Comparison of ENCODE assay signal across 8 cellular contexts in genomic region chr10:100346765-100347567, GRCh38. TPM values are rescaled to one million over a fixed set of nuclear protein-coding genes. Genes with fewer than 3 reads are reported as not detected.
DNase-seq lines count a peak whose midpoint lies in the region; ATAC-seq and TF ChIP-seq lines count a peak whose summit lies in the region.

Gene SCD (plus strand): TSS chr10:100347233. CDS start chr10:100347505, 272 bp downstream.

- CTCF ChIA-PET in Panc1 (lab: Charles Lee), result interaction anchor here (0.6 to 0.7 kb wide), 5 partner anchors 24 to 1138 kb away, joined by 3 to 8 read pairs (median 4); no protein-coding TSS in a partner anchor

- H3K9me3 ChIP-seq in Panc1 (ENCODE audit: control insufficient read depth, insufficient read depth, low read depth, low read length) (no peaks in the 10 kb centered on the region), esophagus muscularis mucosa (no peaks in the 10 kb centered on the region), muscle layer of duodenum (ENCODE audit: control insufficient read depth in 1 of 2, low read length in 2 of 2) (no peaks in the 10 kb centered on the region)

- POLR2A ChIA-PET in Panc1 (lab: Charles Lee), result interaction anchor here (0.6 to 1.5 kb wide), 6 partner anchors 20 to 180 kb away, joined by 4 to 18 read pairs (median 14); no protein-coding TSS in a partner anchor

- H4K20me1 ChIP-seq in KMS-11 (ENCODE audit: insufficient read depth), result peaks cover 11% of the 10 kb centered on the region; the same call in 1 of the 2 replicates

- WGBS in esophagus muscularis mucosa, result 0% methylated on average over 42 of the region's 73 CpGs

- H3K79me2 ChIP-seq in KMS-11 (ENCODE audit: insufficient read depth, low read depth), result peaks cover 41% of the 10 kb centered on the region

- peak; percentile 20 for TF ChIP-seq POLR2A in esophagus muscularis mucosa (IDR thresholded peaks at IDR 0.05; ENCODE audit: low read depth)

- H3K4me3 ChIP-seq in KMS-11 (IDR thresholded peaks at IDR 0.05; ENCODE audit: insufficient read depth, low read depth, low read length) (no peak within 1 kb of the TSS), Panc1 (ENCODE audit: low read depth in 2 of 2, low read length in 2 of 2) (peak within 1 kb of the TSS; percentile 89 to 94), esophagus muscularis mucosa (peak within 1 kb of the TSS; percentile 54 to 64 (median 59)), muscle layer of duodenum (ENCODE audit: low read depth in 1 of 2, low read length in 2 of 2) (peak within 1 kb of the TSS; percentile 75 to 81)

- no peaks in the 10 kb centered on the region for H3K27me3 Mint-ChIP-seq in activated T-cell treated with anti-CD3 and anti-CD28 coated beads, Interleukin-2, amount 50 U/mL, for 4 hours (ENCODE audit: low read depth)

- H3K27ac ChIP-seq in KMS-11 (peak within 1 kb of the TSS; percentile 53), Panc1 (ENCODE audit: low read length) (peak within 1 kb of the TSS; percentile 95), esophagus muscularis mucosa (replicated peaks in 1 of 4) (peak within 1 kb of the TSS; percentile 13 to 65 (median 46)), muscle layer of duodenum (ENCODE audit: low read length) (peak within 1 kb of the TSS; percentile 39)

- peaks cover 6% of the 10 kb centered on the region for H3K36me3 Mint-ChIP-seq in activated T-cell treated with anti-CD3 and anti-CD28 coated beads, Interleukin-2, amount 50 U/mL, for 4 hours (ENCODE audit: insufficient read depth)

- H3K27me3 ChIP-seq in KMS-11 (ENCODE audit: insufficient read depth, low read depth) (no peaks in the 10 kb centered on the region), Panc1 (ENCODE audit: control insufficient read depth, insufficient read depth, low read length) (no peaks in the 10 kb centered on the region), esophagus muscularis mucosa (peaks cover 0 to 61% (median 14%) of the 10 kb centered on the region in 4 donors), muscle layer of duodenum (ENCODE audit: low read depth, low read length) (peaks cover 12% of the 10 kb centered on the region)

- no peak for TF ChIP-seq EP300 in esophagus muscularis mucosa (IDR thresholded peaks at IDR 0.05)

- in situ Hi-C loops in Panc1 (cut with HindIII; ENCODE audit: low pct_unique_long_range_greater_than_20kb, low sequenced_read_pairs), result no loop called here

- intact Hi-C loops in Panc1 (cut with micrococcal nuclease; ENCODE audit: unreplicated experiment), result no loop called here
- intact Hi-C loops in esophagus muscularis mucosa (cut with DNase I), result no loop called here

- H3K36me3 ChIP-seq in KMS-11 (ENCODE audit: insufficient read depth) (0 out of 2 replicates have a peak, but pooled peaks cover 10% of the 10 kb centered on the region), Panc1 (ENCODE audit: control insufficient read depth, insufficient read depth, low read length) (peaks cover 40% of the 10 kb centered on the region), esophagus muscularis mucosa (no peaks in the 10 kb centered on the region), muscle layer of duodenum (ENCODE audit: control insufficient read depth in 1 of 2, insufficient read depth in 2 of 2, low read length in 2 of 2) (no peaks in the 10 kb centered on the region)

- H3K9ac ChIP-seq in KMS-11, result peak within 1 kb of the TSS; percentile 71

- BruUV-seq in Panc1 (replicated peaks; lab: Mats Ljungman, UMichigan), result no TSS peak

- H3K4me1 Mint-ChIP-seq in activated T-cell treated with anti-CD3 and anti-CD28 coated beads, Interleukin-2, amount 50 U/mL, for 4 hours (ENCODE audit: low read depth), result peaks cover 16% of the 10 kb centered on the region

- peak within 1 kb of the TSS; percentile 84 for H3K4me3 Mint-ChIP-seq in activated T-cell treated with anti-CD3 and anti-CD28 coated beads, Interleukin-2, amount 50 U/mL, for 4 hours

- DNase-seq in DMS53 treated with DMSO at 0.1 percent for 48 hours (lab: John Stamatoyannopoulos, UW; ENCODE audit: unreplicated experiment), result peak; percentile 93
- DNase-seq in Panc1 (ENCODE audit: low read depth, low spot score), result peak; percentile 81
- DNase-seq in activated T-cell treated with anti-CD3 and anti-CD28 coated beads, Interleukin-2, amount 50 U/mL, for 4 hours, result peak; percentile 64
- no peak for DNase-seq in esophagus muscularis mucosa (ENCODE audit: extremely low spot score)
- peak; percentile 50 for DNase-seq in stimulated activated CD8-positive, alpha-beta memory T cell treated with anti-CD3 and anti-CD28 coated beads, Interleukin-7, amount 100 ng/mL, for 24 hours (ENCODE audit: low read depth)

- TF ChIP-seq CTCF in KMS-11 (conservative IDR thresholded peaks at IDR 0.05; ENCODE audit: low read depth, low read length) (no peak), Panc1 (IDR thresholded peaks at IDR 0.05) (no peak), esophagus muscularis mucosa (IDR thresholded peaks at IDR 0.05) (no peak)

- H3K4me1 ChIP-seq in KMS-11 (ENCODE audit: low read depth, poor library complexity, severe bottlenecking) (peaks cover 44% of the 10 kb centered on the region), Panc1 (ENCODE audit: control insufficient read depth, insufficient read depth, low read length) (peaks cover 47% of the 10 kb centered on the region), esophagus muscularis mucosa (peaks cover 18 to 25% (median 23%) of the 10 kb centered on the region in 4 donors), muscle layer of duodenum (ENCODE audit: control insufficient read depth in 1 of 2, insufficient read depth in 2 of 2, low read length in 2 of 2) (peaks cover 0 to 23% of the 10 kb centered on the region in 2 donors)

- peak within 1 kb of the TSS; percentile 91 for H3K4me2 ChIP-seq in KMS-11

- peak; percentile 85 for ATAC-seq in GM21786 (IDR thresholded peaks at IDR 0.05; ENCODE audit: unreplicated experiment)
- ATAC-seq in Panc1, result peak; percentile 94
- ATAC-seq in activated T-cell treated with anti-CD3 and anti-CD28 coated beads, Interleukin-2, amount 50 U/mL, for 4 hours, result peak; percentile 89 to 93

- H3K9me3 Mint-ChIP-seq in activated T-cell treated with anti-CD3 and anti-CD28 coated beads, Interleukin-2, amount 50 U/mL, for 4 hours, result no peaks in the 10 kb centered on the region

- H2AFZ ChIP-seq in KMS-11 (ENCODE audit: low read depth), result peak within 1 kb of the TSS; percentile 66

RNA-seq across cellular contexts. Expression of gene SCD, which starts in this region (rescaled TPM):
- total RNA-seq in Panc1 (2021; ENCODE audit: unreplicated experiment) (1,345 TPM), esophagus muscularis mucosa (10 to 100 TPM in 1 of 4 donors, 1 to 10 TPM in 3; 7.1 to 16.8 (median 9.1) TPM)
- polyA plus RNA-seq in Panc1 (2012; ENCODE audit: insufficient read length), result 948 TPM
- 10 to 100 TPM; 19.7 to 26.7 (median 21.1) TPM for total RNA-seq in activated T-cell treated with anti-CD3 and anti-CD28 coated beads, Interleukin-2, amount 50 U/mL, for 4 hours

Comparison
In these comparisons a context has a peak if more than half of its experiments do, and no peak if none do; other contexts are left out.
1. RNA of gene SCD (total RNA-seq): 1,345 TPM in Panc1 (single experiment); 19.7 to 26.7 TPM in activated T-cell treated with anti-CD3 and anti-CD28 coated beads, Interleukin-2, amount 50 U/mL, for 4 hours and 7.1 to 16.8 TPM in esophagus muscularis mucosa; every median in the first group is over 10 times any median in the second.
2. H3K27ac ChIP-seq: peak in every context shown above with its lines; median percentile 95 in Panc1; 53 in KMS-11; 46 in esophagus muscularis mucosa; 39 in muscle layer of duodenum.
3. Peak in every context shown above with its lines, with median percentiles within 50 percentile points of each other: ATAC-seq.